In the genomic region with DNA sequence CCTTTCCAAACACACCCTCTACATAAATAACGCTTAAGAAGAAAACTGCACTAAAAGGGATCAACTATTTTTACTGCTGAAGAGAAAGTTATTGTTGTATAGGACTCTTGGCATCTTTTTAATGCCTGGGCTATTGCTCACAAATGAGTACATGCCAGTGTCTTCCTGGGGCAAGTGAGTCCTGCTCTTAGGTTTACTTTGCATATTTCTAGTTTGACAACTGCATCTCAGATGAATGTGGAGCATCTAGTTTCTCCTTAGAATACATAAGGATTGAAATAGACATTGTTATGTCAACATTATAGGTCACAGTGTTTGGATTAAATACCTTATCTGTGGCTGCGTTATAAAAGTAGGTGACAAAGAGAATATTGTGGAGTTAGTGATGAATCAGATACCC, we compare ENCODE assay signal across 20 cellular contexts. TPM values are rescaled to one million over a fixed set of nuclear protein-coding genes. Genes with fewer than 3 reads are reported as not detected.
"Had no signal": no experiment of that assay in that cellular context is flagged by ENCODE, and none has a peak within 500 bp of the region (broad histone marks: within the 10 kb centered on the region; RNA-seq: fewer than 3 reads in every experiment).

No MANE protein-coding gene starts in this region.

- ATAC-seq: activated CD8-positive, alpha-beta T cell treated with anti-CD3 and anti-CD28 coated beads for 36 hours; activated T-helper 17 cell treated with anti-CD3 and anti-CD28 coated beads, Interleukin-2, amount 50 U/mL, for 72 hours; body of pancreas; heart left ventricle; right cardiac atrium had no signal

- H3K4me1 ChIP-seq: body of pancreas, heart left ventricle had no signal

- H3K27me3 ChIP-seq: body of pancreas, heart left ventricle, stomach had no signal

- FAIRE-seq: frontal cortex had no signal

- H3K9me3 ChIP-seq: body of pancreas, heart left ventricle, stomach had no signal

- DNase-seq: activated CD4-positive, alpha-beta T cell treated with anti-CD3 and anti-CD28 coated beads, Interleukin-2, amount 10 ng/mL, durations not matched to agents 24 days and 14 days; activated CD8-positive, alpha-beta T cell treated with anti-CD3 and anti-CD28 coated beads for 36 hours; activated naive CD4-positive, alpha-beta T cell; activated naive CD8-positive, alpha-beta T cell treated with anti-CD3 and anti-CD28 coated beads for 36 hours; activated T-cell treated with anti-CD3 and anti-CD28 coated beads, Interleukin-2, amount 50 U/mL, for 1 hour; amygdala; body of pancreas; heart left ventricle; right cardiac atrium; stimulated activated CD4-positive, alpha-beta T cell treated with anti-CD3 and anti-CD28 coated beads, Interleukin-4, amount 100 ng/mL, for 1 hour; stomach; T-helper 1 cell; T-helper 9 cell had no signal

- H3K27ac ChIP-seq: body of pancreas, coronary artery, heart left ventricle, skin epidermis had no signal

- H3K4me3 ChIP-seq: body of pancreas, coronary artery, heart left ventricle, skin epidermis, stomach had no signal

- H3K36me3 ChIP-seq: heart left ventricle, stomach had no signal

RNA-seq across cellular contexts. Expression of a gene that starts 54.0 kb away (rescaled TPM):
- total RNA-seq: activated CD4-positive, alpha-beta T cell treated with anti-CD3 and anti-CD28 coated beads, Interleukin-2, amount 10 ng/mL, durations not matched to agents 24 days and 14 days; activated CD8-positive, alpha-beta T cell treated with anti-CD3 and anti-CD28 coated beads for 36 hours; activated naive CD8-positive, alpha-beta T cell treated with anti-CD3 and anti-CD28 coated beads for 36 hours; activated T-helper 17 cell treated with anti-CD3 and anti-CD28 coated beads, Interleukin-2, amount 50 U/mL, for 72 hours; body of pancreas; frontal cortex; heart left ventricle; mononuclear cell; neural crest cell; right cardiac atrium; temporal lobe had no signal
- polyA plus RNA-seq: heart left ventricle had no signal
